26 cellular contexts compared by ENCODE assay signal in the genomic region with DNA sequence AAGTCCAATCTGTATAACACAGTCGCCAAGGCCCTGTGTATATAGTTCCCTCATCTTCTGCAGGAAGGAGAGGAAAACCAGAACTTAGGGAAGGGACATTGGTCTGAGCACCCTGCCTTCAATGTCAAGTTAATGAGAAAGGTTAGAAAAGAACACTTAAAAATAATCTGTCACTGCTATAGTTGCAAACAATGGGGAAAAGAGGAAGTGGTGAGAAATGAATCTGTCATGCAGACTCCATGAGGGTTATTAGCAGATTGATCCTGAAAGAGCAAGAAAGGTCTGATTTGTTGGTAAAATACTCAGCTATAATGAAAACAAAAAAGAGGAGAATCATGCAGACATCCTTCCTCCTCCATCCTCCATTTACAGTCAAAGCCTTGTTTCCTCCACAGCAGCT. TPM values are rescaled to one million over a fixed set of nuclear protein-coding genes. Genes with fewer than 3 reads are reported as not detected.
DNase-seq lines count a peak whose midpoint lies in the region; ATAC-seq and TF ChIP-seq lines count a peak whose summit lies in the region.
"Had no signal": no experiment of that assay in that cellular context is flagged by ENCODE, and none has a peak within 500 bp of the region (broad histone marks: within the 10 kb centered on the region; RNA-seq: fewer than 3 reads in every experiment).

No MANE protein-coding gene starts in this region.

- no peak overlapping the region for H3K18ac ChIP-seq in mesendoderm (ENCODE audit: low read length)

- H3K27me3 Mint-ChIP-seq in stimulated activated naive B cell treated with anti-CD40 and anti-IgM and Interleukin-4, amounts not matched to agents 10 μg/mL and 1 μg/mL and 100 μg/mL, for 72 hours: peaks cover 3 to 5% of the 10 kb centered on the region in 2 donors
- H3K27me3 Mint-ChIP-seq: activated CD4-positive, alpha-beta T cell treated with anti-CD3 and anti-CD28 coated beads for 36 hours; activated naive CD8-positive, alpha-beta T cell; CD4-positive, CD25-positive, alpha-beta regulatory T cell had no signal

- H3K4me1 ChIP-seq in Karpas-422 (ENCODE audit: low read length) (no peaks in the 10 kb centered on the region), OCI-LY7 (ENCODE audit: insufficient read depth, low read length, poor library complexity, severe bottlenecking) (no peaks in the 10 kb centered on the region), mesendoderm (ENCODE audit: control insufficient read depth, low read depth, low read length) (no peaks in the 10 kb centered on the region)
- H3K4me1 ChIP-seq: testis had no signal

- no TSS peak for BruUV-seq in OCI-LY7 (replicated peaks; lab: Mats Ljungman, UMichigan)

- H3K27ac ChIP-seq in Karpas-422 (ENCODE audit: low read length) (no peak overlapping the region), OCI-LY7 (ENCODE audit: low read depth, low read length, poor library complexity, severe bottlenecking) (no peak overlapping the region), mesendoderm (ENCODE audit: low read depth, low read length) (no peak overlapping the region)
- H3K27ac ChIP-seq: epithelial cell of prostate, testis had no signal

- peaks cover 0 to 5% of the 10 kb centered on the region in 2 donors for H3K9me3 Mint-ChIP-seq in stimulated activated naive B cell treated with anti-CD40 and anti-IgM and Interleukin-4, amounts not matched to agents 10 μg/mL and 1 μg/mL and 100 μg/mL, for 72 hours
- H3K9me3 Mint-ChIP-seq: natural killer cell treated with Interleukin-12 subunit alpha and Interleukin-12 subunit beta and Interleukin-15 and Interleukin-18, amount 100 ng/mL, for 72 hours had no signal

- H3K9me2 ChIP-seq in Karpas-422 (replicated peaks; ENCODE audit: insufficient read depth, low read length): no peaks in the 10 kb centered on the region
- H3K9me2 ChIP-seq in OCI-LY7 (ENCODE audit: insufficient read depth, low read length): no peaks in the 10 kb centered on the region

- H2AFZ ChIP-seq in Karpas-422 (ENCODE audit: low read length) (no peak overlapping the region), OCI-LY7 (ENCODE audit: low read length) (no peak overlapping the region)

- CTCF ChIA-PET in OCI-LY7 (lab: Charles Lee; ENCODE audit: unreplicated experiment): no interaction called here

- no peak overlapping the region for H3K4me3 Mint-ChIP-seq in stimulated activated naive B cell treated with anti-CD40 and anti-IgM and Interleukin-4, amounts not matched to agents 10 μg/mL and 1 μg/mL and 100 μg/mL, for 72 hours
- H3K4me3 Mint-ChIP-seq: activated CD4-positive, alpha-beta T cell treated with anti-CD3 and anti-CD28 coated beads for 36 hours; activated naive CD8-positive, alpha-beta T cell; CD4-positive, CD25-positive, alpha-beta regulatory T cell; HFFc6; natural killer cell treated with Interleukin-12 subunit alpha and Interleukin-12 subunit beta and Interleukin-15 and Interleukin-18, amount 100 ng/mL, for 72 hours had no signal

- no peak overlapping the region for H3K4me2 ChIP-seq in Karpas-422 (ENCODE audit: low read depth, low read length, poor library complexity, severe bottlenecking)
- no peak overlapping the region for H3K4me2 ChIP-seq in OCI-LY7 (ENCODE audit: low read length)
- no peak overlapping the region for H3K4me2 ChIP-seq in mesendoderm (ENCODE audit: low read length)

- no peak overlapping the region for H3K9ac ChIP-seq in Karpas-422 (ENCODE audit: low read length)
- H3K9ac ChIP-seq in mesendoderm (ENCODE audit: low read length): no peak overlapping the region

- no peak overlapping the region for H3K23ac ChIP-seq in mesendoderm (ENCODE audit: low read length)

- H3K36me3 ChIP-seq in Karpas-422 (ENCODE audit: insufficient read depth, low read length): no peaks in the 10 kb centered on the region
- H3K36me3 ChIP-seq in OCI-LY7 (ENCODE audit: insufficient read depth, low read length): no peaks in the 10 kb centered on the region
- H3K36me3 ChIP-seq in mesendoderm (ENCODE audit: control insufficient read depth, insufficient read depth, low read length): no peaks in the 10 kb centered on the region

- no peaks in the 10 kb centered on the region for H3K79me2 ChIP-seq in Karpas-422 (ENCODE audit: low read length)
- no peaks in the 10 kb centered on the region for H3K79me2 ChIP-seq in OCI-LY7 (ENCODE audit: insufficient read depth, low read depth, low read length)
- no peaks in the 10 kb centered on the region for H3K79me2 ChIP-seq in mesendoderm (ENCODE audit: control insufficient read depth, insufficient read depth, low read length)

- H4K8ac ChIP-seq in mesendoderm (ENCODE audit: low read depth, low read length): no peak overlapping the region

- ATAC-seq in GM18868 (IDR thresholded peaks at IDR 0.05; ENCODE audit: unreplicated experiment): peak; percentile 65
- peak; percentile 86 to 88 for ATAC-seq in stimulated activated naive B cell treated with anti-CD40 and anti-IgM and Interleukin-4, amounts not matched to agents 10 μg/mL and 1 μg/mL and 100 μg/mL, for 72 hours (replicated peaks)
- ATAC-seq: activated CD4-positive, alpha-beta T cell treated with anti-CD3 and anti-CD28 coated beads for 36 hours; stimulated activated naive CD8-positive, alpha-beta T cell treated with anti-CD3 and anti-CD28 coated beads, Interleukin-15, Interleukin-2, amounts not matched to agents 100 U/mL and 50 U/mL, for 24 hours had no signal

- H2BK15ac ChIP-seq in mesendoderm (replicated peaks; ENCODE audit: low read depth): no peak overlapping the region

- H3K36me3 Mint-ChIP-seq in stimulated activated naive B cell treated with anti-CD40 and anti-IgM and Interleukin-4, amounts not matched to agents 10 μg/mL and 1 μg/mL and 100 μg/mL, for 72 hours: peaks cover 0 to 2% of the 10 kb centered on the region in 2 donors
- H3K36me3 Mint-ChIP-seq: CD4-positive, CD25-positive, alpha-beta regulatory T cell; natural killer cell treated with Interleukin-12 subunit alpha and Interleukin-12 subunit beta and Interleukin-15 and Interleukin-18, amount 100 ng/mL, for 72 hours had no signal

- H3K27me3 ChIP-seq in Karpas-422 (ENCODE audit: low read length): no peaks in the 10 kb centered on the region
- no peaks in the 10 kb centered on the region for H3K27me3 ChIP-seq in mesendoderm (ENCODE audit: insufficient read depth, low read length, poor library complexity)
- H3K27me3 ChIP-seq: testis had no signal

- no peak overlapping the region for H3K4me3 ChIP-seq in Karpas-422 (ENCODE audit: low read length)
- no peak overlapping the region for H3K4me3 ChIP-seq in OCI-LY7 (ENCODE audit: low read depth, low read length, poor library complexity, severe bottlenecking)
- H3K4me3 ChIP-seq in mesendoderm (ENCODE audit: low read length): no peak overlapping the region
- H3K4me3 ChIP-seq: testis had no signal

- H3K56ac ChIP-seq in mesendoderm (ENCODE audit: low read length): no peak overlapping the region

- no peak overlapping the region for H4K5ac ChIP-seq in mesendoderm (ENCODE audit: low read length)

- no peak overlapping the region for H3K27ac Mint-ChIP-seq in stimulated activated naive B cell treated with anti-CD40 and anti-IgM and Interleukin-4, amounts not matched to agents 10 μg/mL and 1 μg/mL and 100 μg/mL, for 72 hours
- H3K27ac Mint-ChIP-seq: activated CD4-positive, alpha-beta T cell treated with anti-CD3 and anti-CD28 coated beads for 36 hours; activated naive CD8-positive, alpha-beta T cell; HFFc6; natural killer cell treated with Interleukin-12 subunit alpha and Interleukin-12 subunit beta and Interleukin-15 and Interleukin-18, amount 100 ng/mL, for 72 hours had no signal

- H4K20me1 ChIP-seq in Karpas-422 (ENCODE audit: insufficient read depth, low read depth, low read length) (no peaks in the 10 kb centered on the region), OCI-LY7 (ENCODE audit: insufficient read depth, low read length) (no peaks in the 10 kb centered on the region)

- no peak overlapping the region for H2BK120ac ChIP-seq in mesendoderm (ENCODE audit: low read depth, low read length)

- no peaks in the 10 kb centered on the region for H3K79me1 ChIP-seq in mesendoderm (ENCODE audit: low read length)

- H3K4ac ChIP-seq in mesendoderm (ENCODE audit: low read depth, low read length): no peak overlapping the region

- no CpG with 5 or more reads among the region's 1 CpG for WGBS in mesendoderm (ENCODE audit: extremely low coverage, insufficient coverage, low lambda C conversion rate)

- peaks cover 18 to 25% of the 10 kb centered on the region in 2 donors for H3K4me1 Mint-ChIP-seq in stimulated activated naive B cell treated with anti-CD40 and anti-IgM and Interleukin-4, amounts not matched to agents 10 μg/mL and 1 μg/mL and 100 μg/mL, for 72 hours

- intact Hi-C loops in OCI-LY7 (cut with micrococcal nuclease; ENCODE audit: unreplicated experiment): no loop called here

- no peak overlapping the region for H2BK5ac ChIP-seq in mesendoderm (ENCODE audit: low read length)

- H2AK5ac ChIP-seq in mesendoderm (ENCODE audit: low read length): no peak overlapping the region

- DNase-seq in Karpas-422: peak; percentile 52
- peak; percentile 5 for DNase-seq in OCI-LY7 (ENCODE audit: low spot score)
- DNase-seq in stimulated activated naive B cell treated with anti-CD40 and anti-IgM and Interleukin-4, amounts not matched to agents 10 μg/mL and 1 μg/mL and 100 μg/mL, for 72 hours: no peak
- DNase-seq in NCI-H226: no peak
- DNase-seq in AG08395 (ENCODE audit: low spot score): no peak
- no peak for DNase-seq in mesendoderm
- DNase-seq: activated CD4-positive, alpha-beta T cell treated with anti-CD3 and anti-CD28 coated beads for 36 hours; activated effector memory CD4-positive, alpha-beta T cell treated with Interleukin-2 at 50 U/mL for 16 hours; activated T-cell treated with anti-CD3 and anti-CD28 coated beads for 4 hours; anterior cingulate cortex; CD4-positive, CD25-positive, alpha-beta regulatory T cell; effector CD4-positive, alpha-beta T cell; EL; head of caudate nucleus; HFFc6; NCI-H1694 treated with DMSO at 0.1 percent for 48 hours; NCI-H2171 treated with DMSO at 0.1 percent for 48 hours; NCI-H524; NK-92 treated with Interleukin-12 subunit alpha and Interleukin-12 subunit beta, amount 100 ng/mL, for 24 hours; stimulated activated naive CD8-positive, alpha-beta T cell treated with anti-CD3 and anti-CD28 coated beads, Interleukin-15, Interleukin-2, amounts not matched to agents 100 U/mL and 50 U/mL, for 24 hours; testis had no signal

- POLR2A ChIA-PET in OCI-LY7 (lab: Charles Lee): no interaction called here

- H3K9me3 ChIP-seq in Karpas-422 (ENCODE audit: low read length): no peaks in the 10 kb centered on the region
- 0 out of 2 replicates have a peak, but pooled peaks cover 4% of the 10 kb centered on the region for H3K9me3 ChIP-seq in OCI-LY7 (ENCODE audit: low read length)
- H3K9me3 ChIP-seq: testis had no signal

- no peak for TF ChIP-seq CTCF in OCI-LY7 (conservative IDR thresholded peaks at IDR 0.05; ENCODE audit: low read length)

RNA-seq across cellular contexts. Expression of a gene that starts 56.2 kb away (rescaled TPM):
- total RNA-seq in Karpas-422 (2014; rRNA removed; shearing (Covaris generic); ENCODE audit: low replicate concordance): 11.8 and 12.2 TPM in 2 replicates
- total RNA-seq in OCI-LY7 (2014; rRNA removed; shearing (Covaris generic)): 22.7 and 36.3 TPM in 2 replicates
- total RNA-seq in OCI-LY7 (2022): 42.1 and 50.0 TPM in 2 replicates
- 7.2 TPM for polyA plus RNA-seq in mesendoderm (2013, experiment 1 of 2)
- 6.8 TPM for polyA plus RNA-seq in mesendoderm (2013, experiment 2 of 2)
- total RNA-seq: MCF 10A had no signal

Comparison
In these comparisons a context has a peak if more than half of its experiments do, and no peak if none do; other contexts are left out.
1. DNase-seq: peak in Karpas-422 (single experiment) and OCI-LY7 (single experiment); none in stimulated activated naive B cell treated with anti-CD40 and anti-IgM and Interleukin-4, amounts not matched to agents 10 μg/mL and 1 μg/mL and 100 μg/mL, for 72 hours (single experiment), NCI-H226 (single experiment), AG08395 (single experiment) and mesendoderm (single experiment).